In the genomic region with DNA sequence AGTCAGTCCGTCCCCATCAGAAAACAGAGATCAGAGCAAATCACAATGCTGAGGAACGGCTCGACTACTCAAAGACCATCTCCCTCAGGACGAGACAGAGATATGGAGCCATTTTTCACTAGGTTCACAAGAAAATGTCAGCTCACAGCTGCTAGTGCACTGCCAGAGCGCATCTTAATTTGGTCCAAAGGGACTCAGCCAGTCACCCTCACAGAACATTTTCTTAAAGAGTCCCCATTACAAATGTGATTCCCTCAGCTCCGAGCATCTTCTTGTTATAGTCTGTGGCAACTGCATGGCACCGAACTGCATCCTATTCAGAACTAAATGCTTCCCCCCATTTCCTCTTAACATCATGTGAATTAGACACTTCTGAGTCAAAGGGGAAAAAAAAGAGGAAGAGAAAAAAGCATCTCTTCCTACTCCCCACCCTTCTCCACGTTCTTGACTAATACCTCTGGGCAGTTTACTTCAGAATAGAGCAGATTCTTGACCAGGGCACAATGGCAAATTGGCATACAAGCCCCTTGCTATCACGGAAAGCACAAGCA, we compare ENCODE assay signal across 8 cellular contexts.
A peak's percentile ranks its signal among the peaks of the same experiment; 100 is the strongest.
DNase-seq lines count a peak whose midpoint lies in the region; ATAC-seq and TF ChIP-seq lines count a peak whose summit lies in the region.
"Had no signal": no experiment of that assay in that cellular context is flagged by ENCODE, and none has a peak within 500 bp of the region (broad histone marks: within the 10 kb centered on the region; RNA-seq: fewer than 3 reads in every experiment).

No MANE protein-coding gene starts in this region.

- no peaks in the 10 kb centered on the region for H3K9me3 Mint-ChIP-seq in progenitor cell of endocrine pancreas (ENCODE audit: low read depth)

- H3K4me3 Mint-ChIP-seq in progenitor cell of endocrine pancreas (ENCODE audit: low read depth): no peak overlapping the region

- H3K27ac Mint-ChIP-seq in progenitor cell of endocrine pancreas: no peak overlapping the region

- TF ChIP-seq CTCF in OCI-LY3 (IDR thresholded peaks at IDR 0.05; ENCODE audit: low read depth, low read length): no peak
- TF ChIP-seq CTCF in omental fat pad (IDR thresholded peaks at IDR 0.05): no peak
- TF ChIP-seq CTCF in progenitor cell of endocrine pancreas (IDR thresholded peaks at IDR 0.05; ENCODE audit: unreplicated experiment): no peak

- no peak overlapping the region for H3K27ac ChIP-seq in OCI-LY3 (ENCODE audit: low read length)
- no peak overlapping the region for H3K27ac ChIP-seq in iPS-18a (ENCODE audit: low read length)
- H3K27ac ChIP-seq: right lobe of liver had no signal

- no peaks in the 10 kb centered on the region for H3K79me2 ChIP-seq in OCI-LY3 (ENCODE audit: low read length)

- peaks cover 27% of the 10 kb centered on the region for H3K4me1 ChIP-seq in OCI-LY3 (ENCODE audit: low read length)
- H3K4me1 ChIP-seq in iPS-18a (ENCODE audit: control insufficient read depth, low read depth, low read length): peaks cover 24% of the 10 kb centered on the region

- no peaks in the 10 kb centered on the region for H3K27me3 Mint-ChIP-seq in progenitor cell of endocrine pancreas

- no peaks in the 10 kb centered on the region for H3K36me3 Mint-ChIP-seq in progenitor cell of endocrine pancreas (ENCODE audit: insufficient read depth)

- H3K4me1 Mint-ChIP-seq in progenitor cell of endocrine pancreas (ENCODE audit: low read depth): peaks cover 14% of the 10 kb centered on the region

- peak overlapping the region; percentile 76 for H3K4me2 ChIP-seq in OCI-LY3 (ENCODE audit: low read length)

- DNase-seq in omental fat pad (ENCODE audit: low spot score) (no peak), progenitor cell of endocrine pancreas (ENCODE audit: low spot score, unreplicated experiment) (no peak)
- no peak for DNase-seq in stimulated activated CD4-positive, alpha-beta T cell treated with anti-CD3 and anti-CD28 coated beads, Interleukin-4, amount 100 ng/mL, for 1 hour
- DNase-seq: right lobe of liver had no signal

- H2AFZ ChIP-seq in OCI-LY3 (ENCODE audit: low read depth, low read length): no peak overlapping the region

- no peaks in the 10 kb centered on the region for H4K20me1 ChIP-seq in OCI-LY3 (ENCODE audit: insufficient read depth, low read length)

- peak; percentile 85 for ATAC-seq in GM19043 (IDR thresholded peaks at IDR 0.05; ENCODE audit: low read depth, unreplicated experiment)
- peak; percentile 82 for ATAC-seq in HG02981 (IDR thresholded peaks at IDR 0.05; ENCODE audit: unreplicated experiment)
- no peak for ATAC-seq in omental fat pad (ENCODE audit: low FRiP score)

- H3K9me3 ChIP-seq in OCI-LY3 (ENCODE audit: insufficient read depth, low read length) (no peaks in the 10 kb centered on the region), iPS-18a (ENCODE audit: control insufficient read depth, low read depth, low read length) (no peaks in the 10 kb centered on the region)
- H3K9me3 ChIP-seq: right lobe of liver had no signal

- no peaks in the 10 kb centered on the region for H3K36me3 ChIP-seq in OCI-LY3 (replicated peaks; ENCODE audit: low read depth, low read length)
- H3K36me3 ChIP-seq in iPS-18a (ENCODE audit: control insufficient read depth, low read depth, low read length): no peaks in the 10 kb centered on the region
- H3K36me3 ChIP-seq: right lobe of liver had no signal

- peaks cover 65% of the 10 kb centered on the region for H3K27me3 ChIP-seq in OCI-LY3 (ENCODE audit: low read depth, low read length)
- H3K27me3 ChIP-seq in iPS-18a (ENCODE audit: control insufficient read depth, insufficient read depth, low read length): no peaks in the 10 kb centered on the region
- H3K27me3 ChIP-seq: right lobe of liver had no signal

- no peak overlapping the region for H3K9ac ChIP-seq in OCI-LY3 (ENCODE audit: low read length)
- peak overlapping the region; percentile 64 for H3K9ac ChIP-seq in iPS-18a (ENCODE audit: low read length)

- H3K4me3 ChIP-seq in OCI-LY3 (ENCODE audit: low read length): peak overlapping the region; percentile 64
- H3K4me3 ChIP-seq in iPS-18a (ENCODE audit: low read length): peak overlapping the region; percentile 80
